In the genomic region with DNA sequence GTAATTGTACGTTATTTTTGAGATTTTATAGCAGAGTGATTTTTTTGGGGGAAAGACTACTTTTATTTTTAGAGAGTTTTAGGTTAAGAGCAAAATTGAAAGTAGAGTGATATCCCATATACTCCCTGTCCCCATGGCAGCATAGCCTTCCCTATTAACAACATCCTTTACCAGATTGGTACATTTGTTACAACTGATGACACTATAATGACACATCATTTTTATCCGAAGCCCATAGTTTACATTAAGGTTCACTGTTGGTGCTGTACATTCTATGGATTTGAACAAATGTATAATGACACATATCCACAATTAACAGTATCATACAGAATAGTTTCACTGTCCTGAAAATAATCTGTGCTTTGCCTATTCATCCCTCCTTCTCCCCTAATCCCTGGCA, we compare ENCODE assay signal across 36 cellular contexts.
"Had no signal": no experiment of that assay in that cellular context is flagged by ENCODE, and none has a peak within 500 bp of the region (broad histone marks: within the 10 kb centered on the region; RNA-seq: fewer than 3 reads in every experiment).

No MANE protein-coding gene starts in this region.

- H3K27me3 ChIP-seq: brain microvascular endothelial cell, cardiac muscle cell, Peyer's patch, SJSA1 had no signal

- H3K36me3 Mint-ChIP-seq: activated naive CD8-positive, alpha-beta T cell treated with anti-CD3 and anti-CD28 coated beads for 36 hours had no signal

- H3K9me3 Mint-ChIP-seq: activated B cell treated with CpG ODN at 0.5 μM for 24 hours; activated CD4-positive, alpha-beta memory T cell treated with anti-CD3 and anti-CD28 coated beads, Interleukin-2, amount 10 ng/mL, durations not matched to agents 7 days and 5 days; activated naive CD8-positive, alpha-beta T cell treated with anti-CD3 and anti-CD28 coated beads for 36 hours; activated T-cell treated with anti-CD3 and anti-CD28 coated beads, Interleukin-2, amount 50 U/mL, for 72 hours; activated T-helper 17 cell treated with anti-CD3 and anti-CD28 coated beads, Interleukin-2, amount 50 U/mL, for 72 hours; central memory CD8-positive, alpha-beta T cell had no signal

- H3K4me1 Mint-ChIP-seq: activated B cell treated with CpG ODN at 0.5 μM for 24 hours; activated CD4-positive, alpha-beta memory T cell treated with anti-CD3 and anti-CD28 coated beads, Interleukin-2, amount 10 ng/mL, durations not matched to agents 7 days and 5 days; activated naive CD8-positive, alpha-beta T cell treated with anti-CD3 and anti-CD28 coated beads for 36 hours; activated T-helper 17 cell treated with anti-CD3 and anti-CD28 coated beads, Interleukin-2, amount 50 U/mL, for 72 hours; central memory CD8-positive, alpha-beta T cell had no signal

- H3K27me3 Mint-ChIP-seq: activated B cell treated with CpG ODN at 0.5 μM for 24 hours; activated CD4-positive, alpha-beta memory T cell treated with anti-CD3 and anti-CD28 coated beads, Interleukin-2, amount 10 ng/mL, durations not matched to agents 7 days and 5 days; central memory CD8-positive, alpha-beta T cell had no signal

- H3K4me3 ChIP-seq: cardiac muscle cell, Peyer's patch, SJSA1 had no signal

- H3K4me1 ChIP-seq: Peyer's patch, SJSA1 had no signal

- H3K27ac ChIP-seq: brain microvascular endothelial cell, cardiac muscle cell, Peyer's patch, SJSA1, VCaP had no signal

- H3K9me3 ChIP-seq: Peyer's patch, SJSA1 had no signal

- H3K36me3 ChIP-seq: brain microvascular endothelial cell, cardiac muscle cell, Peyer's patch, SJSA1 had no signal

- DNase-seq: activated B cell treated with CpG ODN at 0.5 μM for 24 hours; activated CD4-positive, alpha-beta memory T cell treated with anti-CD3 and anti-CD28 coated beads, Interleukin-2, amount 10 ng/mL, durations not matched to agents 7 days and 5 days; activated CD4-positive, alpha-beta T cell treated with anti-CD3 and anti-CD28 coated beads for 1 hour; activated CD4-positive, alpha-beta T cell treated with anti-CD3 and anti-CD28 coated beads for 48 hours; activated effector memory CD4-positive, alpha-beta T cell treated with anti-CD3 and anti-CD28 coated beads, Interleukin-2, amount 50 U/mL, for 16 hours; activated naive CD4-positive, alpha-beta T cell; activated naive CD4-positive, alpha-beta T cell treated with anti-CD3 and anti-CD28 coated beads, Interleukin-2, amount 50 U/mL, for 16 hours; activated naive CD8-positive, alpha-beta T cell treated with anti-CD3 and anti-CD28 coated beads for 36 hours; activated T-cell treated with anti-CD3 and anti-CD28 coated beads, Interleukin-2, amount 50 U/mL, for 1 hour; activated T-cell treated with anti-CD3 and anti-CD28 coated beads, Interleukin-2, amount 50 U/mL, for 72 hours; amniotic stem cell; aorta; brain microvascular endothelial cell; Karpas-422; NCI-H1105; NCI-H1417 treated with DMSO at 0.1 percent for 48 hours; NCI-H187 treated with DMSO at 0.1 percent for 48 hours; NCI-H2081; NCI-H2171 treated with DMSO at 0.1 percent for 48 hours; NCI-H2227 treated with DMSO at 0.1 percent for 48 hours; NCI-H446 treated with DMSO at 0.1 percent for 48 hours; NCI-H524; NCI-H69; NCI-H82; Peyer's patch; RPMI8226; SHP77 treated with DMSO at 0.1 percent for 48 hours; SW 1271; T-helper 1 cell; T-helper 2 cell; T-helper 9 cell had no signal

- H3K27ac Mint-ChIP-seq: activated B cell treated with CpG ODN at 0.5 μM for 24 hours; activated CD4-positive, alpha-beta memory T cell treated with anti-CD3 and anti-CD28 coated beads, Interleukin-2, amount 10 ng/mL, durations not matched to agents 7 days and 5 days; activated naive CD8-positive, alpha-beta T cell treated with anti-CD3 and anti-CD28 coated beads for 36 hours; activated T-cell treated with anti-CD3 and anti-CD28 coated beads, Interleukin-2, amount 50 U/mL, for 72 hours; activated T-helper 17 cell treated with anti-CD3 and anti-CD28 coated beads, Interleukin-2, amount 50 U/mL, for 72 hours had no signal

- H3K4me3 Mint-ChIP-seq: activated B cell treated with CpG ODN at 0.5 μM for 24 hours; activated CD4-positive, alpha-beta memory T cell treated with anti-CD3 and anti-CD28 coated beads, Interleukin-2, amount 10 ng/mL, durations not matched to agents 7 days and 5 days; activated naive CD8-positive, alpha-beta T cell treated with anti-CD3 and anti-CD28 coated beads for 36 hours; activated T-cell treated with anti-CD3 and anti-CD28 coated beads, Interleukin-2, amount 50 U/mL, for 72 hours; activated T-helper 17 cell treated with anti-CD3 and anti-CD28 coated beads, Interleukin-2, amount 50 U/mL, for 72 hours; central memory CD8-positive, alpha-beta T cell had no signal
